Comparison of ENCODE assay signal across 17 cellular contexts in genomic region chr1:59999746-60000145, GRCh38.
"Had no signal": no experiment of that assay in that cellular context is flagged by ENCODE, and none has a peak within 500 bp of the region (broad histone marks: within the 10 kb centered on the region; RNA-seq: fewer than 3 reads in every experiment).

No MANE protein-coding gene starts in this region.

- H3K36me3 ChIP-seq: heart left ventricle had no signal

- ATAC-seq: esophagus mucosa; heart left ventricle; left colon; left ventricle myocardium superior; natural killer cell treated with Interleukin-12 subunit alpha and Interleukin-12 subunit beta and Interleukin-15 and Interleukin-18, amount 100 ng/mL, for 72 hours; right cardiac atrium; stimulated activated memory B cell treated with anti-CD40 and anti-IgM and Interleukin-4, amounts not matched to agents 10 μg/mL and 1 μg/mL and 100 μg/mL, for 72 hours; stimulated activated naive CD8-positive, alpha-beta T cell treated with anti-CD3 and anti-CD28 coated beads, Interleukin-15, amount 100 ng/mL, for 72 hours had no signal

- H3K9me3 Mint-ChIP-seq: natural killer cell treated with Interleukin-12 subunit alpha and Interleukin-12 subunit beta and Interleukin-15 and Interleukin-18, amount 100 ng/mL, for 72 hours; stimulated activated memory B cell treated with anti-CD40 and anti-IgM and Interleukin-4, amounts not matched to agents 10 μg/mL and 1 μg/mL and 100 μg/mL, for 72 hours; stimulated activated naive CD8-positive, alpha-beta T cell treated with anti-CD3 and anti-CD28 coated beads, Interleukin-15, amount 100 ng/mL, for 72 hours; type B pancreatic cell had no signal

- H3K27ac Mint-ChIP-seq: natural killer cell treated with Interleukin-12 subunit alpha and Interleukin-12 subunit beta and Interleukin-15 and Interleukin-18, amount 100 ng/mL, for 72 hours; stimulated activated memory B cell treated with anti-CD40 and anti-IgM and Interleukin-4, amounts not matched to agents 10 μg/mL and 1 μg/mL and 100 μg/mL, for 72 hours; stimulated activated naive CD8-positive, alpha-beta T cell treated with anti-CD3 and anti-CD28 coated beads, Interleukin-15, amount 100 ng/mL, for 72 hours; type B pancreatic cell had no signal

- H3K36me3 Mint-ChIP-seq: natural killer cell treated with Interleukin-12 subunit alpha and Interleukin-12 subunit beta and Interleukin-15 and Interleukin-18, amount 100 ng/mL, for 72 hours; stimulated activated memory B cell treated with anti-CD40 and anti-IgM and Interleukin-4, amounts not matched to agents 10 μg/mL and 1 μg/mL and 100 μg/mL, for 72 hours; type B pancreatic cell had no signal

- H3K4me1 Mint-ChIP-seq: stimulated activated memory B cell treated with anti-CD40 and anti-IgM and Interleukin-4, amounts not matched to agents 10 μg/mL and 1 μg/mL and 100 μg/mL, for 72 hours; stimulated activated naive CD8-positive, alpha-beta T cell treated with anti-CD3 and anti-CD28 coated beads, Interleukin-15, amount 100 ng/mL, for 72 hours had no signal

- H3K4me3 Mint-ChIP-seq: natural killer cell treated with Interleukin-12 subunit alpha and Interleukin-12 subunit beta and Interleukin-15 and Interleukin-18, amount 100 ng/mL, for 72 hours; stimulated activated memory B cell treated with anti-CD40 and anti-IgM and Interleukin-4, amounts not matched to agents 10 μg/mL and 1 μg/mL and 100 μg/mL, for 72 hours; stimulated activated naive CD8-positive, alpha-beta T cell treated with anti-CD3 and anti-CD28 coated beads, Interleukin-15, amount 100 ng/mL, for 72 hours; type B pancreatic cell had no signal

- H3K27ac ChIP-seq: heart left ventricle had no signal

- H3K27me3 ChIP-seq: heart left ventricle had no signal

- H3K27me3 Mint-ChIP-seq: stimulated activated memory B cell treated with anti-CD40 and anti-IgM and Interleukin-4, amounts not matched to agents 10 μg/mL and 1 μg/mL and 100 μg/mL, for 72 hours had no signal

- H3K9me3 ChIP-seq: heart left ventricle had no signal

- H3K4me3 ChIP-seq: heart left ventricle, lung had no signal

- DNase-seq: effector memory CD4-positive, alpha-beta T cell; heart left ventricle; left colon; left ventricle myocardium superior; mesenchymal stem cell; posterior cingulate gyrus; right cardiac atrium; small intestine; stimulated activated CD4-positive, alpha-beta T cell treated with anti-CD3 and anti-CD28 coated beads, Interleukin-12 subunit alpha, Interleukin-12 subunit beta, amount 100 ng/mL, for 4 hours; stimulated activated CD4-positive, alpha-beta T cell treated with anti-CD3 and anti-CD28 coated beads, Interleukin-2, amount 100 ng/mL, for 48 hours; stimulated activated naive CD8-positive, alpha-beta T cell treated with anti-CD3 and anti-CD28 coated beads, Interleukin-15, amount 100 ng/mL, for 72 hours; substantia nigra had no signal
